ENCODE assay signal across 8 cellular contexts in genomic region chr11:74492974-74493815, GRCh38. TPM values are rescaled to one million over a fixed set of nuclear protein-coding genes. Genes with fewer than 3 reads are reported as not detected.
DNase-seq lines count a peak whose midpoint lies in the region; ATAC-seq lines count a peak whose summit lies in the region.

LIPT2 (minus strand) TSS chr11:74493724; CDS start chr11:74493703, 21 bp downstream.

- H3K27ac ChIP-seq in mesenchymal stem cell (ENCODE audit: low read length, poor library complexity, severe bottlenecking): peak within 1 kb of the TSS; percentile 37

- H3K18ac ChIP-seq in mesenchymal stem cell (ENCODE audit: low read depth in 1 of 2, low read length in 2 of 2): peak within 1 kb of the TSS; percentile 93 to 98

- H3K27me3 ChIP-seq in endocrine pancreas (ENCODE audit: control insufficient read depth, insufficient read depth, low read length) (no peaks in the 10 kb centered on the region), mesenchymal stem cell (ENCODE audit: control insufficient read depth in 1 of 2, insufficient read depth in 1 of 2, low read length in 2 of 2) (no peaks in the 10 kb centered on the region)

- peak within 1 kb of the TSS in 1 of 2 experiments; percentile 6 for H2BK12ac ChIP-seq in mesenchymal stem cell (ENCODE audit: low read length in 2 of 2)

- H3K79me1 ChIP-seq in mesenchymal stem cell (replicated peaks; ENCODE audit: low read length, poor library complexity, severe bottlenecking): peaks cover 6% of the 10 kb centered on the region

- H4K91ac ChIP-seq in mesenchymal stem cell (ENCODE audit: low read length): peak within 1 kb of the TSS; percentile 97

- H2BK5ac ChIP-seq in mesenchymal stem cell (ENCODE audit: low read depth, low read length, poor library complexity, severe bottlenecking): peak within 1 kb of the TSS; percentile 86

- peak within 1 kb of the TSS in 1 of 2 experiments; percentile 95 for H3K14ac ChIP-seq in mesenchymal stem cell (ENCODE audit: low read length in 2 of 2)

- DNase-seq in COLO829 (ENCODE audit: low spot score) (peak; percentile 90), HT-29 (ENCODE audit: low spot score) (peak; percentile 99), mesenchymal stem cell (peak; percentile 94)
- DNase-seq in NK-92 treated with Interleukin-12 subunit alpha and Interleukin-12 subunit beta, amount 100 ng/mL, for 24 hours (lab: John Stamatoyannopoulos, UW): peak; percentile 97
- peak; percentile 86 to 96 (median 86) for DNase-seq in activated CD8-positive, alpha-beta memory T cell treated with anti-CD3 and anti-CD28 coated beads for 48 hours (ENCODE audit: low read depth in 2 of 3, low spot score in 2 of 3)
- peak; percentile 96 for DNase-seq in stimulated activated CD8-positive, alpha-beta memory T cell treated with anti-CD3 and anti-CD28 coated beads, Interleukin-12 subunit alpha, Interleukin-12 subunit beta, amount 100 ng/mL, for 24 hours (ENCODE audit: extremely low read depth)

- H2BK120ac ChIP-seq in mesenchymal stem cell (ENCODE audit: low read depth, low read length): peak within 1 kb of the TSS; percentile 73

- H2AFZ ChIP-seq in mesenchymal stem cell (ENCODE audit: low read depth, low read length): peak within 1 kb of the TSS; percentile 85

- WGBS in mesenchymal stem cell: under 1% methylated on average over 82 of the region's 97 CpGs

- no peak within 1 kb of the TSS for H2BK15ac ChIP-seq in mesenchymal stem cell (ENCODE audit: low read depth, poor library complexity, severe bottlenecking)

- H3K36me3 ChIP-seq in endocrine pancreas (ENCODE audit: control insufficient read depth, insufficient read depth, low read length) (no peaks in the 10 kb centered on the region), mesenchymal stem cell (ENCODE audit: control insufficient read depth in 1 of 2, insufficient read depth in 2 of 2, low read depth in 1 of 2, low read length in 2 of 2) (peaks cover 0 to 3% of the 10 kb centered on the region in 2 experiments)

- H3K4ac ChIP-seq in mesenchymal stem cell (ENCODE audit: low read depth in 1 of 2, low read length in 2 of 2): peak within 1 kb of the TSS; percentile 95 to 96

- no peaks in the 10 kb centered on the region for H3K9me3 ChIP-seq in endocrine pancreas (ENCODE audit: control insufficient read depth, low read length)
- H3K9me3 ChIP-seq in mesenchymal stem cell (ENCODE audit: control insufficient read depth, low read length): peaks cover 4% of the 10 kb centered on the region

- ATAC-seq in GM21360 (IDR thresholded peaks at IDR 0.05; ENCODE audit: unreplicated experiment): peak; percentile 95

- peak within 1 kb of the TSS in 1 of 2 experiments; percentile 63 for H3K23ac ChIP-seq in mesenchymal stem cell (ENCODE audit: low read length in 2 of 2)

- H3K4me3 ChIP-seq in endocrine pancreas (ENCODE audit: control insufficient read depth, insufficient read depth, low read length) (peak within 1 kb of the TSS; percentile 97), mesenchymal stem cell (ENCODE audit: insufficient read depth in 1 of 2, low read depth in 1 of 2, low read length in 2 of 2) (peak within 1 kb of the TSS; percentile 84 to 96)

- no peak within 1 kb of the TSS for H2AK5ac ChIP-seq in mesenchymal stem cell (ENCODE audit: low read length, severe bottlenecking)

- peak within 1 kb of the TSS; percentile 92 for H3K9ac ChIP-seq in endocrine pancreas (ENCODE audit: control insufficient read depth, insufficient read depth, low read length)
- peak within 1 kb of the TSS; percentile 94 for H3K9ac ChIP-seq in mesenchymal stem cell (ENCODE audit: low read length)

- H4K8ac ChIP-seq in mesenchymal stem cell (ENCODE audit: low read length): peak within 1 kb of the TSS; percentile 99

- H3K4me1 ChIP-seq in endocrine pancreas (ENCODE audit: control insufficient read depth, insufficient read depth, low read length) (no peaks in the 10 kb centered on the region), mesenchymal stem cell (ENCODE audit: control insufficient read depth, insufficient read depth, low read depth, low read length) (peaks cover 6% of the 10 kb centered on the region)

- H3K4me2 ChIP-seq in mesenchymal stem cell (ENCODE audit: low read length, poor library complexity, severe bottlenecking): peak within 1 kb of the TSS; percentile 91

RNA-seq across cellular contexts. Expression of gene LIPT2, which starts in this region (rescaled TPM):
- 27.2 and 29.1 TPM in 2 replicates for total RNA-seq in HT-29 (2014; rRNA removed; shearing (Covaris generic))
- polyA plus RNA-seq in mesenchymal stem cell (2013, experiment 1 of 2): 1.1 TPM
- 1.1 TPM for polyA plus RNA-seq in mesenchymal stem cell (2013, experiment 2 of 2)

Comparison
In these comparisons a context has a peak if more than half of its experiments do, and no peak if none do; other contexts are left out.
1. Peak in every context shown above with its lines: DNase-seq, ATAC-seq, H3K4me3 ChIP-seq and H3K27ac ChIP-seq.